ENCODE assay signal across 22 cellular contexts in genomic region chr1:151982300-151983005, GRCh38. TPM values are rescaled to one million over a fixed set of nuclear protein-coding genes. Genes with fewer than 3 reads are reported as not detected.
DNase-seq lines count a peak whose midpoint lies in the region; ATAC-seq and TF ChIP-seq lines count a peak whose summit lies in the region.
"Had no signal": no experiment of that assay in that cellular context is flagged by ENCODE, and none has a peak within 500 bp of the region (broad histone marks: within the 10 kb centered on the region; RNA-seq: fewer than 3 reads in every experiment).

No MANE protein-coding gene starts in this region.

- TF ChIP-seq CTCF in RWPE2 (IDR thresholded peaks at IDR 0.05; ENCODE audit: poor library complexity, severe bottlenecking) = no peak
- TF ChIP-seq CTCF in BE2C (IDR thresholded peaks at IDR 0.05; ENCODE audit: low read depth, low read length) = no peak

- peak overlapping the region; percentile 58 for H3K27ac Mint-ChIP-seq in activated naive CD8-positive, alpha-beta T cell
- H3K27ac Mint-ChIP-seq in activated naive CD8-positive, alpha-beta T cell treated with anti-CD3 and anti-CD28 coated beads, Interleukin-2, amount 50 U/mL, for 24 hours = no peak overlapping the region
- H3K27ac Mint-ChIP-seq: activated naive CD4-positive, alpha-beta T cell treated with anti-CD3 and anti-CD28 coated beads, Interleukin-2, amount 10 ng/mL, durations not matched to agents 7 days and 5 days; activated T-cell treated with anti-CD3 and anti-CD28 coated beads, Interleukin-2, amount 50 U/mL, for 72 hours had no signal

- H3K9me3 Mint-ChIP-seq in activated naive CD8-positive, alpha-beta T cell (ENCODE audit: low read depth) = no peaks in the 10 kb centered on the region
- no peaks in the 10 kb centered on the region for H3K9me3 Mint-ChIP-seq in activated naive CD8-positive, alpha-beta T cell treated with anti-CD3 and anti-CD28 coated beads, Interleukin-2, amount 50 U/mL, for 24 hours
- H3K9me3 Mint-ChIP-seq: activated naive CD4-positive, alpha-beta T cell treated with anti-CD3 and anti-CD28 coated beads, Interleukin-2, amount 10 ng/mL, durations not matched to agents 7 days and 5 days; activated T-cell treated with anti-CD3 and anti-CD28 coated beads, Interleukin-2, amount 50 U/mL, for 72 hours; T-cell had no signal

- peaks cover 24% of the 10 kb centered on the region for H3K36me3 Mint-ChIP-seq in activated naive CD8-positive, alpha-beta T cell
- H3K36me3 Mint-ChIP-seq in activated naive CD8-positive, alpha-beta T cell treated with anti-CD3 and anti-CD28 coated beads, Interleukin-2, amount 50 U/mL, for 24 hours (ENCODE audit: low read depth) = peaks cover 63% of the 10 kb centered on the region

- peaks cover 39% of the 10 kb centered on the region for H3K4me1 ChIP-seq in RWPE2 (ENCODE audit: insufficient read depth, poor library complexity, severe bottlenecking)
- H3K4me1 ChIP-seq in BE2C = no peaks in the 10 kb centered on the region

- H3K9me3 ChIP-seq in RWPE2 (ENCODE audit: severe bottlenecking) (no peaks in the 10 kb centered on the region), BE2C (no peaks in the 10 kb centered on the region)
- H3K9me3 ChIP-seq: SJCRH30, suprapubic skin had no signal

- H3K4me3 ChIP-seq in RWPE2 (ENCODE audit: severe bottlenecking) (no peak overlapping the region), BE2C (ENCODE audit: low read depth, low read length) (no peak overlapping the region)
- H3K4me3 ChIP-seq: GM23248, SJCRH30, suprapubic skin had no signal

- peak overlapping the region; percentile 100 for H3K27ac ChIP-seq in RWPE2 (ENCODE audit: poor library complexity, severe bottlenecking)
- H3K27ac ChIP-seq: SJCRH30, suprapubic skin had no signal

- ATAC-seq in activated naive CD8-positive, alpha-beta T cell treated with anti-CD3 and anti-CD28 coated beads, Interleukin-2, amount 50 U/mL, for 24 hours = no peak
- ATAC-seq in RWPE2 (ENCODE audit: low read depth) (no peak), HG03571 (IDR thresholded peaks at IDR 0.05; ENCODE audit: unreplicated experiment) (no peak)
- ATAC-seq: activated T-cell treated with anti-CD3 and anti-CD28 coated beads, Interleukin-2, amount 50 U/mL, for 72 hours; T-cell had no signal

- no peak for DNase-seq in activated naive CD8-positive, alpha-beta T cell treated with anti-CD3 and anti-CD28 coated beads, Interleukin-2, amount 50 U/mL, for 24 hours
- DNase-seq in RWPE2 (ENCODE audit: low spot score) (no peak), medulla oblongata (ENCODE audit: extremely low spot score) (peak; percentile 40), COLO829 (ENCODE audit: low spot score) (no peak), BE2C (no peak), anterior cingulate cortex (lab: John Stamatoyannopoulos, UW) (no peak)
- DNase-seq: activated naive CD4-positive, alpha-beta T cell treated with anti-CD3 and anti-CD28 coated beads, Interleukin-2, amount 10 ng/mL, durations not matched to agents 7 days and 5 days; activated T-cell treated with anti-CD3 and anti-CD28 coated beads, Interleukin-2, amount 50 U/mL, for 72 hours; central memory CD4-positive, alpha-beta T cell; dermis blood vessel endothelial cell; DMS53; glutamatergic neuron; GM23248; NCI-H1694 treated with DMSO at 0.1 percent for 48 hours; nucleus accumbens; SJCRH30; small intestine; T-cell had no signal

- H3K4me3 Mint-ChIP-seq in activated naive CD8-positive, alpha-beta T cell = no peak overlapping the region
- no peak overlapping the region for H3K4me3 Mint-ChIP-seq in activated naive CD8-positive, alpha-beta T cell treated with anti-CD3 and anti-CD28 coated beads, Interleukin-2, amount 50 U/mL, for 24 hours
- H3K4me3 Mint-ChIP-seq: activated naive CD4-positive, alpha-beta T cell treated with anti-CD3 and anti-CD28 coated beads, Interleukin-2, amount 10 ng/mL, durations not matched to agents 7 days and 5 days; activated T-cell treated with anti-CD3 and anti-CD28 coated beads, Interleukin-2, amount 50 U/mL, for 72 hours; CD14-positive monocyte; T-cell had no signal

- no peaks in the 10 kb centered on the region for H3K27me3 Mint-ChIP-seq in activated naive CD8-positive, alpha-beta T cell
- no peaks in the 10 kb centered on the region for H3K27me3 Mint-ChIP-seq in activated naive CD8-positive, alpha-beta T cell treated with anti-CD3 and anti-CD28 coated beads, Interleukin-2, amount 50 U/mL, for 24 hours
- H3K27me3 Mint-ChIP-seq: activated naive CD4-positive, alpha-beta T cell treated with anti-CD3 and anti-CD28 coated beads, Interleukin-2, amount 10 ng/mL, durations not matched to agents 7 days and 5 days; T-cell had no signal

- peaks cover 49% of the 10 kb centered on the region for H3K4me1 Mint-ChIP-seq in activated naive CD8-positive, alpha-beta T cell (ENCODE audit: low read depth)
- peaks cover 45% of the 10 kb centered on the region for H3K4me1 Mint-ChIP-seq in activated naive CD8-positive, alpha-beta T cell treated with anti-CD3 and anti-CD28 coated beads, Interleukin-2, amount 50 U/mL, for 24 hours

- H3K36me3 ChIP-seq in RWPE2 (ENCODE audit: low read depth) = peaks cover 69% of the 10 kb centered on the region
- no peaks in the 10 kb centered on the region for H3K36me3 ChIP-seq in BE2C
- H3K36me3 ChIP-seq: SJCRH30 had no signal

- no peaks in the 10 kb centered on the region for H3K27me3 ChIP-seq in RWPE2 (ENCODE audit: insufficient read depth, poor library complexity, severe bottlenecking)
- H3K27me3 ChIP-seq in BE2C = peaks cover 70% of the 10 kb centered on the region
- H3K27me3 ChIP-seq: SJCRH30, suprapubic skin had no signal

RNA-seq across cellular contexts. Expression of gene S100A10, which starts 11.2 kb away (rescaled TPM):
- polyA plus RNA-seq in BE2C (2012; ENCODE audit: insufficient read depth, insufficient read length, low read depth) = not detected

RNA-seq across cellular contexts. Expression of gene S100A11, which starts 54.4 kb away (rescaled TPM):
- polyA plus RNA-seq in BE2C (2012; ENCODE audit: insufficient read depth, insufficient read length, low read depth) = 165 TPM
